ENCODE assay signal across 1 cellular context in the genomic region with DNA sequence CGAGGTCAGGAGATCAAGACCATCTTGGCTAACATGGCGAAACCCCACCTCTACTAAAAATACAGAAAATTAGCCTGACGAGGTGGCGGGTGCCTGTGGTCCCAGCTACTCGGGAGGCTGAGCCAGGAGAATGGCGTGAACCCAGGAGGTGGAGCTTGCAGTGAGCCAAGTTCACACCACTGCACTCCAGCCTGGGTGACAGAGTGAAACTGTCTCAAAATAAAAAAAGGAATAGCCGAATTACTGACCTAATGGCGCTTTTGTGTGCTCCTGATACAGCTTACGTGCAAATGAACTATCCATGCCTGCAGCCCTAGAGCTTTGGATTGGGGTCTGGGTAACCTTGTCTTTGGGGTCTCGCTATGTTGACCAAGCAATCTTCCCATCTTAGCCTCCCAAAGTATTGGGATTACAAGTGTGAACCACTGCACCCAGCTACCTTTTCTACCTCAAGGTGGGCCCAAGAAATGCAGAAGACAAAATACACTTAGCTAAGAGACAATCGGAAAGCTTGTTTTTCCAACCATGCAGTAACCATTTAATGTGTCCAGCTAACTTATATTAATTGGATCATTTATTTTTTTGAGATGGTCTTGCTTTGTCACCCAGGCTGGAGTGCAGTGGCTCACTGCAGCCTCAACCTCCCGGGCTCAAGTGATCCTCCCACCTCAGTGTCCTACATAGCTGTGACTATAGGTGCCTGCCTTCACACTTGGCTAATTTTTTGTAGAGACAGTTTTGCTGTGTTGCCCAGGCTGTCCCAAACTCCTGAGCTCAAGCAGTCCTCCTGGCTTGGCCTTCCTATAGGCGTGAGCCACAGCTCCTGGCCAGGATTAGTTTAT.
TF ChIP-seq lines count a peak whose summit lies in the region.

No MANE protein-coding gene starts in this region.

TF ChIP-seq in WTC11, 78 proteins besides CTCF, POLR2A, EP300 and RAD21 (continued from another document):
- TF ChIP-seq, protein P1, sequence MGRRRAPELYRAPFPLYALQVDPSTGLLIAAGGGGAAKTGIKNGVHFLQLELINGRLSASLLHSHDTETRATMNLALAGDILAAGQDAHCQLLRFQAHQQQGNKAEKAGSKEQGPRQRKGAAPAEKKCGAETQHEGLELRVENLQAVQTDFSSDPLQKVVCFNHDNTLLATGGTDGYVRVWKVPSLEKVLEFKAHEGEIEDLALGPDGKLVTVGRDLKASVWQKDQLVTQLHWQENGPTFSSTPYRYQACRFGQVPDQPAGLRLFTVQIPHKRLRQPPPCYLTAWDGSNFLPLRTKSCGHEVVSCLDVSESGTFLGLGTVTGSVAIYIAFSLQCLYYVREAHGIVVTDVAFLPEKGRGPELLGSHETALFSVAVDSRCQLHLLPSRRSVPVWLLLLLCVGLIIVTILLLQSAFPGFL (CRISPR knock-in tag; IDR thresholded peaks at IDR 0.05; ENCODE audit: borderline replicate concordance): no peak
- TF ChIP-seq, protein P2, sequence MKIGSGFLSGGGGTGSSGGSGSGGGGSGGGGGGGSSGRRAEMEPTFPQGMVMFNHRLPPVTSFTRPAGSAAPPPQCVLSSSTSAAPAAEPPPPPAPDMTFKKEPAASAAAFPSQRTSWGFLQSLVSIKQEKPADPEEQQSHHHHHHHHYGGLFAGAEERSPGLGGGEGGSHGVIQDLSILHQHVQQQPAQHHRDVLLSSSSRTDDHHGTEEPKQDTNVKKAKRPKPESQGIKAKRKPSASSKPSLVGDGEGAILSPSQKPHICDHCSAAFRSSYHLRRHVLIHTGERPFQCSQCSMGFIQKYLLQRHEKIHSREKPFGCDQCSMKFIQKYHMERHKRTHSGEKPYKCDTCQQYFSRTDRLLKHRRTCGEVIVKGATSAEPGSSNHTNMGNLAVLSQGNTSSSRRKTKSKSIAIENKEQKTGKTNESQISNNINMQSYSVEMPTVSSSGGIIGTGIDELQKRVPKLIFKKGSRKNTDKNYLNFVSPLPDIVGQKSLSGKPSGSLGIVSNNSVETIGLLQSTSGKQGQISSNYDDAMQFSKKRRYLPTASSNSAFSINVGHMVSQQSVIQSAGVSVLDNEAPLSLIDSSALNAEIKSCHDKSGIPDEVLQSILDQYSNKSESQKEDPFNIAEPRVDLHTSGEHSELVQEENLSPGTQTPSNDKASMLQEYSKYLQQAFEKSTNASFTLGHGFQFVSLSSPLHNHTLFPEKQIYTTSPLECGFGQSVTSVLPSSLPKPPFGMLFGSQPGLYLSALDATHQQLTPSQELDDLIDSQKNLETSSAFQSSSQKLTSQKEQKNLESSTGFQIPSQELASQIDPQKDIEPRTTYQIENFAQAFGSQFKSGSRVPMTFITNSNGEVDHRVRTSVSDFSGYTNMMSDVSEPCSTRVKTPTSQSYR (CRISPR knock-in tag; IDR thresholded peaks at IDR 0.05): no peak
- TF ChIP-seq, protein P3, sequence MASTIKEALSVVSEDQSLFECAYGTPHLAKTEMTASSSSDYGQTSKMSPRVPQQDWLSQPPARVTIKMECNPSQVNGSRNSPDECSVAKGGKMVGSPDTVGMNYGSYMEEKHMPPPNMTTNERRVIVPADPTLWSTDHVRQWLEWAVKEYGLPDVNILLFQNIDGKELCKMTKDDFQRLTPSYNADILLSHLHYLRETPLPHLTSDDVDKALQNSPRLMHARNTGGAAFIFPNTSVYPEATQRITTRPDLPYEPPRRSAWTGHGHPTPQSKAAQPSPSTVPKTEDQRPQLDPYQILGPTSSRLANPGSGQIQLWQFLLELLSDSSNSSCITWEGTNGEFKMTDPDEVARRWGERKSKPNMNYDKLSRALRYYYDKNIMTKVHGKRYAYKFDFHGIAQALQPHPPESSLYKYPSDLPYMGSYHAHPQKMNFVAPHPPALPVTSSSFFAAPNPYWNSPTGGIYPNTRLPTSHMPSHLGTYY (CRISPR knock-in tag; IDR thresholded peaks at IDR 0.05): peak; percentile 88
- TF ChIP-seq, protein P4, sequence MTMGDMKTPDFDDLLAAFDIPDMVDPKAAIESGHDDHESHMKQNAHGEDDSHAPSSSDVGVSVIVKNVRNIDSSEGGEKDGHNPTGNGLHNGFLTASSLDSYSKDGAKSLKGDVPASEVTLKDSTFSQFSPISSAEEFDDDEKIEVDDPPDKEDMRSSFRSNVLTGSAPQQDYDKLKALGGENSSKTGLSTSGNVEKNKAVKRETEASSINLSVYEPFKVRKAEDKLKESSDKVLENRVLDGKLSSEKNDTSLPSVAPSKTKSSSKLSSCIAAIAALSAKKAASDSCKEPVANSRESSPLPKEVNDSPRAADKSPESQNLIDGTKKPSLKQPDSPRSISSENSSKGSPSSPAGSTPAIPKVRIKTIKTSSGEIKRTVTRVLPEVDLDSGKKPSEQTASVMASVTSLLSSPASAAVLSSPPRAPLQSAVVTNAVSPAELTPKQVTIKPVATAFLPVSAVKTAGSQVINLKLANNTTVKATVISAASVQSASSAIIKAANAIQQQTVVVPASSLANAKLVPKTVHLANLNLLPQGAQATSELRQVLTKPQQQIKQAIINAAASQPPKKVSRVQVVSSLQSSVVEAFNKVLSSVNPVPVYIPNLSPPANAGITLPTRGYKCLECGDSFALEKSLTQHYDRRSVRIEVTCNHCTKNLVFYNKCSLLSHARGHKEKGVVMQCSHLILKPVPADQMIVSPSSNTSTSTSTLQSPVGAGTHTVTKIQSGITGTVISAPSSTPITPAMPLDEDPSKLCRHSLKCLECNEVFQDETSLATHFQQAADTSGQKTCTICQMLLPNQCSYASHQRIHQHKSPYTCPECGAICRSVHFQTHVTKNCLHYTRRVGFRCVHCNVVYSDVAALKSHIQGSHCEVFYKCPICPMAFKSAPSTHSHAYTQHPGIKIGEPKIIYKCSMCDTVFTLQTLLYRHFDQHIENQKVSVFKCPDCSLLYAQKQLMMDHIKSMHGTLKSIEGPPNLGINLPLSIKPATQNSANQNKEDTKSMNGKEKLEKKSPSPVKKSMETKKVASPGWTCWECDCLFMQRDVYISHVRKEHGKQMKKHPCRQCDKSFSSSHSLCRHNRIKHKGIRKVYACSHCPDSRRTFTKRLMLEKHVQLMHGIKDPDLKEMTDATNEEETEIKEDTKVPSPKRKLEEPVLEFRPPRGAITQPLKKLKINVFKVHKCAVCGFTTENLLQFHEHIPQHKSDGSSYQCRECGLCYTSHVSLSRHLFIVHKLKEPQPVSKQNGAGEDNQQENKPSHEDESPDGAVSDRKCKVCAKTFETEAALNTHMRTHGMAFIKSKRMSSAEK (CRISPR knock-in tag; IDR thresholded peaks at IDR 0.05; ENCODE audit: borderline replicate concordance): peak; percentile 45; the same call in 1 of the 2 replicates
- TF ChIP-seq, protein P5, sequence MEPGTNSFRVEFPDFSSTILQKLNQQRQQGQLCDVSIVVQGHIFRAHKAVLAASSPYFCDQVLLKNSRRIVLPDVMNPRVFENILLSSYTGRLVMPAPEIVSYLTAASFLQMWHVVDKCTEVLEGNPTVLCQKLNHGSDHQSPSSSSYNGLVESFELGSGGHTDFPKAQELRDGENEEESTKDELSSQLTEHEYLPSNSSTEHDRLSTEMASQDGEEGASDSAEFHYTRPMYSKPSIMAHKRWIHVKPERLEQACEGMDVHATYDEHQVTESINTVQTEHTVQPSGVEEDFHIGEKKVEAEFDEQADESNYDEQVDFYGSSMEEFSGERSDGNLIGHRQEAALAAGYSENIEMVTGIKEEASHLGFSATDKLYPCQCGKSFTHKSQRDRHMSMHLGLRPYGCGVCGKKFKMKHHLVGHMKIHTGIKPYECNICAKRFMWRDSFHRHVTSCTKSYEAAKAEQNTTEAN (CRISPR knock-in tag; IDR thresholded peaks at IDR 0.05): no peak
- TF ChIP-seq GABPB1 (CRISPR knock-in tag; IDR thresholded peaks at IDR 0.05) (peak; percentile 21; the same call in 1 of the 2 replicates), GRHL2 (CRISPR knock-in tag; IDR thresholded peaks at IDR 0.05; ENCODE audit: insufficient replicate concordance, severe bottlenecking) (no peak), ZNF121 (CRISPR knock-in tag; IDR thresholded peaks at IDR 0.05) (no peak), NFATC4 (CRISPR knock-in tag; IDR thresholded peaks at IDR 0.05) (peak; percentile 12; the same call in 1 of the 2 replicates), MXD4 (CRISPR knock-in tag; IDR thresholded peaks at IDR 0.05; ENCODE audit: borderline replicate concordance) (no peak), NFYB (CRISPR knock-in tag; conservative IDR thresholded peaks at IDR 0.05; ENCODE audit: low read depth) (no peak), FOXJ3 (CRISPR knock-in tag; IDR thresholded peaks at IDR 0.05; ENCODE audit: borderline replicate concordance) (no peak), EMX1 (CRISPR knock-in tag; IDR thresholded peaks at IDR 0.05) (peak; percentile 81), ETV6 (CRISPR knock-in tag; IDR thresholded peaks at IDR 0.05) (peak; percentile 28; the same call in 1 of the 2 replicates), PRRX2 (CRISPR knock-in tag; IDR thresholded peaks at IDR 0.05) (peak; percentile 78), ELF4 (CRISPR knock-in tag; IDR thresholded peaks at IDR 0.05; ENCODE audit: low read depth) (no peak), SMAD4 (CRISPR knock-in tag; IDR thresholded peaks at IDR 0.05) (no peak), TCF7 (CRISPR knock-in tag; IDR thresholded peaks at IDR 0.05; ENCODE audit: low read depth) (no peak), JAZF1 (CRISPR knock-in tag; IDR thresholded peaks at IDR 0.05) (no peak), NR2C2 (CRISPR knock-in tag; IDR thresholded peaks at IDR 0.05) (no peak), ESRRA (CRISPR knock-in tag; IDR thresholded peaks at IDR 0.05; ENCODE audit: borderline replicate concordance) (no peak), FOXP1 (CRISPR knock-in tag; IDR thresholded peaks at IDR 0.05; ENCODE audit: borderline replicate concordance) (no peak)
- TF ChIP-seq, protein P6, sequence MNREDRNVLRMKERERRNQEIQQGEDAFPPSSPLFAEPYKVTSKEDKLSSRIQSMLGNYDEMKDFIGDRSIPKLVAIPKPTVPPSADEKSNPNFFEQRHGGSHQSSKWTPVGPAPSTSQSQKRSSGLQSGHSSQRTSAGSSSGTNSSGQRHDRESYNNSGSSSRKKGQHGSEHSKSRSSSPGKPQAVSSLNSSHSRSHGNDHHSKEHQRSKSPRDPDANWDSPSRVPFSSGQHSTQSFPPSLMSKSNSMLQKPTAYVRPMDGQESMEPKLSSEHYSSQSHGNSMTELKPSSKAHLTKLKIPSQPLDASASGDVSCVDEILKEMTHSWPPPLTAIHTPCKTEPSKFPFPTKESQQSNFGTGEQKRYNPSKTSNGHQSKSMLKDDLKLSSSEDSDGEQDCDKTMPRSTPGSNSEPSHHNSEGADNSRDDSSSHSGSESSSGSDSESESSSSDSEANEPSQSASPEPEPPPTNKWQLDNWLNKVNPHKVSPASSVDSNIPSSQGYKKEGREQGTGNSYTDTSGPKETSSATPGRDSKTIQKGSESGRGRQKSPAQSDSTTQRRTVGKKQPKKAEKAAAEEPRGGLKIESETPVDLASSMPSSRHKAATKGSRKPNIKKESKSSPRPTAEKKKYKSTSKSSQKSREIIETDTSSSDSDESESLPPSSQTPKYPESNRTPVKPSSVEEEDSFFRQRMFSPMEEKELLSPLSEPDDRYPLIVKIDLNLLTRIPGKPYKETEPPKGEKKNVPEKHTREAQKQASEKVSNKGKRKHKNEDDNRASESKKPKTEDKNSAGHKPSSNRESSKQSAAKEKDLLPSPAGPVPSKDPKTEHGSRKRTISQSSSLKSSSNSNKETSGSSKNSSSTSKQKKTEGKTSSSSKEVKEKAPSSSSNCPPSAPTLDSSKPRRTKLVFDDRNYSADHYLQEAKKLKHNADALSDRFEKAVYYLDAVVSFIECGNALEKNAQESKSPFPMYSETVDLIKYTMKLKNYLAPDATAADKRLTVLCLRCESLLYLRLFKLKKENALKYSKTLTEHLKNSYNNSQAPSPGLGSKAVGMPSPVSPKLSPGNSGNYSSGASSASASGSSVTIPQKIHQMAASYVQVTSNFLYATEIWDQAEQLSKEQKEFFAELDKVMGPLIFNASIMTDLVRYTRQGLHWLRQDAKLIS (CRISPR knock-in tag; IDR thresholded peaks at IDR 0.05; ENCODE audit: borderline replicate concordance): no peak
- TF ChIP-seq, protein P7, sequence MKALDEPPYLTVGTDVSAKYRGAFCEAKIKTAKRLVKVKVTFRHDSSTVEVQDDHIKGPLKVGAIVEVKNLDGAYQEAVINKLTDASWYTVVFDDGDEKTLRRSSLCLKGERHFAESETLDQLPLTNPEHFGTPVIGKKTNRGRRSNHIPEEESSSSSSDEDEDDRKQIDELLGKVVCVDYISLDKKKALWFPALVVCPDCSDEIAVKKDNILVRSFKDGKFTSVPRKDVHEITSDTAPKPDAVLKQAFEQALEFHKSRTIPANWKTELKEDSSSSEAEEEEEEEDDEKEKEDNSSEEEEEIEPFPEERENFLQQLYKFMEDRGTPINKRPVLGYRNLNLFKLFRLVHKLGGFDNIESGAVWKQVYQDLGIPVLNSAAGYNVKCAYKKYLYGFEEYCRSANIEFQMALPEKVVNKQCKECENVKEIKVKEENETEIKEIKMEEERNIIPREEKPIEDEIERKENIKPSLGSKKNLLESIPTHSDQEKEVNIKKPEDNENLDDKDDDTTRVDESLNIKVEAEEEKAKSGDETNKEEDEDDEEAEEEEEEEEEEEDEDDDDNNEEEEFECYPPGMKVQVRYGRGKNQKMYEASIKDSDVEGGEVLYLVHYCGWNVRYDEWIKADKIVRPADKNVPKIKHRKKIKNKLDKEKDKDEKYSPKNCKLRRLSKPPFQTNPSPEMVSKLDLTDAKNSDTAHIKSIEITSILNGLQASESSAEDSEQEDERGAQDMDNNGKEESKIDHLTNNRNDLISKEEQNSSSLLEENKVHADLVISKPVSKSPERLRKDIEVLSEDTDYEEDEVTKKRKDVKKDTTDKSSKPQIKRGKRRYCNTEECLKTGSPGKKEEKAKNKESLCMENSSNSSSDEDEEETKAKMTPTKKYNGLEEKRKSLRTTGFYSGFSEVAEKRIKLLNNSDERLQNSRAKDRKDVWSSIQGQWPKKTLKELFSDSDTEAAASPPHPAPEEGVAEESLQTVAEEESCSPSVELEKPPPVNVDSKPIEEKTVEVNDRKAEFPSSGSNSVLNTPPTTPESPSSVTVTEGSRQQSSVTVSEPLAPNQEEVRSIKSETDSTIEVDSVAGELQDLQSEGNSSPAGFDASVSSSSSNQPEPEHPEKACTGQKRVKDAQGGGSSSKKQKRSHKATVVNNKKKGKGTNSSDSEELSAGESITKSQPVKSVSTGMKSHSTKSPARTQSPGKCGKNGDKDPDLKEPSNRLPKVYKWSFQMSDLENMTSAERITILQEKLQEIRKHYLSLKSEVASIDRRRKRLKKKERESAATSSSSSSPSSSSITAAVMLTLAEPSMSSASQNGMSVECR (CRISPR knock-in tag; IDR thresholded peaks at IDR 0.05; ENCODE audit: borderline replicate concordance): no peak
- TF ChIP-seq, protein P8, sequence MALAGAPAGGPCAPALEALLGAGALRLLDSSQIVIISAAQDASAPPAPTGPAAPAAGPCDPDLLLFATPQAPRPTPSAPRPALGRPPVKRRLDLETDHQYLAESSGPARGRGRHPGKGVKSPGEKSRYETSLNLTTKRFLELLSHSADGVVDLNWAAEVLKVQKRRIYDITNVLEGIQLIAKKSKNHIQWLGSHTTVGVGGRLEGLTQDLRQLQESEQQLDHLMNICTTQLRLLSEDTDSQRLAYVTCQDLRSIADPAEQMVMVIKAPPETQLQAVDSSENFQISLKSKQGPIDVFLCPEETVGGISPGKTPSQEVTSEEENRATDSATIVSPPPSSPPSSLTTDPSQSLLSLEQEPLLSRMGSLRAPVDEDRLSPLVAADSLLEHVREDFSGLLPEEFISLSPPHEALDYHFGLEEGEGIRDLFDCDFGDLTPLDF (CRISPR knock-in tag; IDR thresholded peaks at IDR 0.05): no peak
- TF ChIP-seq, protein P9, sequence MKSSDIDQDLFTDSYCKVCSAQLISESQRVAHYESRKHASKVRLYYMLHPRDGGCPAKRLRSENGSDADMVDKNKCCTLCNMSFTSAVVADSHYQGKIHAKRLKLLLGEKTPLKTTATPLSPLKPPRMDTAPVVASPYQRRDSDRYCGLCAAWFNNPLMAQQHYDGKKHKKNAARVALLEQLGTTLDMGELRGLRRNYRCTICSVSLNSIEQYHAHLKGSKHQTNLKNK (CRISPR knock-in tag; IDR thresholded peaks at IDR 0.05): peak; percentile 18; the same call in 1 of the 2 replicates
